17 cellular contexts compared by ENCODE assay signal in the genomic region with DNA sequence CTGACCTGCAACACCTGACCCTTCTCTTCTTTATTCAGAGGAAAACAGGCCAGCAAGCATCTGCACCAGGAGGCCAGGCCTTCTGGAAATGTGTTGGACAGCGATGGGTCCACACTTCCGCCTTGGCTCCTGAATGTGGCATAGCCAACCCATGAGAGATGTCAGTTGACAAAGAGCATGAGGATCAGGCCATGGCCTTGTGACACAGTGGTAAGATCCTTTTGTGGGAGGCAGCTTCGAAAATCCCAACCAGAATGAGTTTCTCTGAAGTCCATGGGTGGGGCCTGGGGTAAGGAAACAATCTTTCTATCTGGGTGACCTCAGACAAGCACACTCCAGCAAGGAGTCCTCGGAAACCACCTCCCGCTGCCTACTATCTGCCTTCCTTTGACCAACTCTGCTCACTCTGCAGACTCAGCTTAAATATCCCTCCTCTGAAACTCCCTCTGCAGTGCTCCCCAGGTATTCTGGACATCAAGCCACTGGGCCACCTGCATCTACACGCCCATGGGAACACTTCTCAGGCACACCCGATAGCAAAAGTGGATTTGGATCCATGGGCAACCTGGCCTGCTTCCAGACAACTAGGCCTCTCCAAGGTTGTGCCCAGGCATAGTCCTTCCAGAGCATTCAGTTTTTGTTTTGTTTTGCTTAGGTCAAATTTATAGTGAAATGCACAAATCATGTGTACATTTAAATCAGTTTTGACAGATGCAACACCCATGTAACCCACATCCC. TPM values are rescaled to one million over a fixed set of nuclear protein-coding genes. Genes with fewer than 3 reads are reported as not detected.
DNase-seq lines count a peak whose midpoint lies in the region; ATAC-seq and TF ChIP-seq lines count a peak whose summit lies in the region.
"Had no signal": no experiment of that assay in that cellular context is flagged by ENCODE, and none has a peak within 500 bp of the region (broad histone marks: within the 10 kb centered on the region; RNA-seq: fewer than 3 reads in every experiment).

No MANE protein-coding gene starts in this region.

- POLR2A ChIA-PET in T-cell (lab: Charles Lee): interaction anchor here in 1 of 2 donors (0.6 kb wide), 1 partner anchor 57 kb away, joined by 3 read pairs; no protein-coding TSS in a partner anchor

- CTCF ChIA-PET in T-cell (lab: Charles Lee): interaction anchor here in 1 of 2 donors (0.8 kb wide), 1 partner anchor 131 kb away, joined by 3 read pairs; no protein-coding TSS in a partner anchor

- H2AFZ ChIP-seq in Loucy (ENCODE audit: low read length) (no peak overlapping the region), Karpas-422 (ENCODE audit: low read length) (no peak overlapping the region), MM.1S (ENCODE audit: low read length) (no peak overlapping the region)

- H3K4me1 Mint-ChIP-seq in CD14-positive monocyte (peaks cover 81% of the 10 kb centered on the region), endothelial cell (ENCODE audit: unreplicated experiment) (peaks cover 9% of the 10 kb centered on the region), neural crest cell (peaks cover 21% of the 10 kb centered on the region), T-cell (peaks cover 33 to 40% (median 37%) of the 10 kb centered on the region in 3 donors)
- peaks cover 25 to 27% of the 10 kb centered on the region in 2 donors for H3K4me1 Mint-ChIP-seq in effector memory CD8-positive, alpha-beta T cell (ENCODE audit: low read depth in 2 of 2)

- TF ChIP-seq CTCF in CD14-positive monocyte (IDR thresholded peaks at IDR 0.05) (no peak), Loucy (conservative IDR thresholded peaks at IDR 0.05; ENCODE audit: low read length) (no peak), endothelial cell (IDR thresholded peaks at IDR 0.05; ENCODE audit: unreplicated experiment) (no peak), neural crest cell (conservative IDR thresholded peaks at IDR 0.05) (no peak), MM.1S (IDR thresholded peaks at IDR 0.05; ENCODE audit: low read length) (no peak)

- H4K20me1 ChIP-seq in Loucy (ENCODE audit: insufficient read depth, low read length, poor library complexity, severe bottlenecking) (peaks cover under 1% of the 10 kb centered on the region), Karpas-422 (ENCODE audit: insufficient read depth, low read depth, low read length) (no peaks in the 10 kb centered on the region), MM.1S (ENCODE audit: insufficient read depth, low read length) (no peaks in the 10 kb centered on the region)

- DNase-seq in CD14-positive monocyte (ENCODE audit: low spot score) (no peak), endothelial cell (ENCODE audit: low spot score) (no peak), neural crest cell (ENCODE audit: low read depth, low spot score) (no peak), T-cell (no peak), Karpas-422 (no peak), MM.1S (no peak)
- DNase-seq in effector memory CD8-positive, alpha-beta T cell: no peak
- DNase-seq: AML-193; amygdala; cortex of kidney; NCI-H2171 treated with DMSO at 0.1 percent for 48 hours; pancreas; stimulated activated CD4-positive, alpha-beta T cell treated with anti-CD3 and anti-CD28 coated beads, Interleukin-12 subunit alpha, Interleukin-12 subunit beta, amount 100 ng/mL, for 4 hours had no signal

- no peak overlapping the region for H3K27ac ChIP-seq in Karpas-422 (ENCODE audit: low read length)
- no peak overlapping the region for H3K27ac ChIP-seq in MM.1S (ENCODE audit: low read length)

- no peaks in the 10 kb centered on the region for H3K36me3 ChIP-seq in Loucy (ENCODE audit: insufficient read depth, low read length)
- no peaks in the 10 kb centered on the region for H3K36me3 ChIP-seq in Karpas-422 (ENCODE audit: insufficient read depth, low read length)
- H3K36me3 ChIP-seq in MM.1S (replicated peaks; ENCODE audit: insufficient read depth, low read length): no peaks in the 10 kb centered on the region
- H3K36me3 ChIP-seq: pancreas, suprapubic skin had no signal

- H3K4me3 Mint-ChIP-seq in CD14-positive monocyte (peak overlapping the region in 1 of 2 donors; percentile 43), endothelial cell (ENCODE audit: unreplicated experiment) (peak overlapping the region; percentile 42), neural crest cell (peak overlapping the region; percentile 72), T-cell (peak overlapping the region in 1 of 3 donors; percentile 40)
- no peak overlapping the region for H3K4me3 Mint-ChIP-seq in effector memory CD8-positive, alpha-beta T cell

- H3K4me1 ChIP-seq in Loucy (ENCODE audit: insufficient read depth, low read length, poor library complexity, severe bottlenecking): peaks cover 42% of the 10 kb centered on the region
- peaks cover 25% of the 10 kb centered on the region for H3K4me1 ChIP-seq in Karpas-422 (ENCODE audit: low read length)
- H3K4me1 ChIP-seq in MM.1S (ENCODE audit: low read length): peaks cover 10% of the 10 kb centered on the region

- H3F3A ChIP-seq in Loucy (ENCODE audit: low read depth) (no peaks in the 10 kb centered on the region), MM.1S (ENCODE audit: insufficient read depth, low read length) (peaks cover 7% of the 10 kb centered on the region; the same call in 1 of the 2 replicates)

- H3K27ac Mint-ChIP-seq in CD14-positive monocyte (peak overlapping the region in 5 of 7 donors; percentile 24 to 76 (median 50)), endothelial cell (ENCODE audit: unreplicated experiment) (no peak overlapping the region), neural crest cell (ENCODE audit: unreplicated experiment) (no peak overlapping the region), T-cell (no peak overlapping the region)
- H3K27ac Mint-ChIP-seq in effector memory CD8-positive, alpha-beta T cell: no peak overlapping the region

- intact Hi-C loops in CD14-positive monocyte (cut with micrococcal nuclease): loop anchor here in 1 of 2 donors (10.0 kb wide), 2 partner anchors 200 to 1150 kb away; a partner anchor contains a TSS

- no peak for ATAC-seq in T-cell (replicated peaks in 1 of 4)
- ATAC-seq in effector memory CD8-positive, alpha-beta T cell (replicated peaks): no peak
- ATAC-seq: activated CD4-positive, CD25-positive, alpha-beta regulatory T cell treated with anti-CD3 and anti-CD28 coated beads, Interleukin-2, amount 50 U/mL, for 24 hours; pancreas had no signal

- peaks cover 0 to 2% (median 0%) of the 10 kb centered on the region in 7 donors for H3K9me3 Mint-ChIP-seq in CD14-positive monocyte
- no peaks in the 10 kb centered on the region for H3K9me3 Mint-ChIP-seq in endothelial cell (ENCODE audit: unreplicated experiment)
- no peaks in the 10 kb centered on the region for H3K9me3 Mint-ChIP-seq in neural crest cell
- no peaks in the 10 kb centered on the region for H3K9me3 Mint-ChIP-seq in T-cell
- H3K9me3 Mint-ChIP-seq in effector memory CD8-positive, alpha-beta T cell: no peaks in the 10 kb centered on the region

- H3K79me2 ChIP-seq in Loucy (ENCODE audit: insufficient read depth, low read length) (peaks cover 47% of the 10 kb centered on the region), Karpas-422 (ENCODE audit: low read length) (peaks cover 7% of the 10 kb centered on the region; the same call in 1 of the 2 replicates), MM.1S (ENCODE audit: low read length) (no peaks in the 10 kb centered on the region)

- H3K9ac ChIP-seq in Loucy (ENCODE audit: low read depth, low read length, poor library complexity, severe bottlenecking): no peak overlapping the region
- H3K9ac ChIP-seq in Karpas-422 (ENCODE audit: low read length): no peak overlapping the region
- H3K9ac ChIP-seq in MM.1S (ENCODE audit: low read length): no peak overlapping the region

- H3K36me3 Mint-ChIP-seq in CD14-positive monocyte (peaks cover 0 to 6% of the 10 kb centered on the region in 2 donors), endothelial cell (ENCODE audit: low read depth, unreplicated experiment) (no peaks in the 10 kb centered on the region), neural crest cell (ENCODE audit: low read depth) (no peaks in the 10 kb centered on the region), T-cell (no peaks in the 10 kb centered on the region)
- H3K36me3 Mint-ChIP-seq in effector memory CD8-positive, alpha-beta T cell (ENCODE audit: insufficient read depth): no peaks in the 10 kb centered on the region

- H3K27me3 Mint-ChIP-seq in CD14-positive monocyte (ENCODE audit: low read depth in 3 of 3): peaks cover 0 to 6% (median 3%) of the 10 kb centered on the region in 3 donors
- peaks cover 6% of the 10 kb centered on the region for H3K27me3 Mint-ChIP-seq in endothelial cell (ENCODE audit: unreplicated experiment)
- peaks cover 12% of the 10 kb centered on the region for H3K27me3 Mint-ChIP-seq in neural crest cell (ENCODE audit: low read depth)
- peaks cover 3 to 10% of the 10 kb centered on the region in 2 donors for H3K27me3 Mint-ChIP-seq in T-cell
- H3K27me3 Mint-ChIP-seq in effector memory CD8-positive, alpha-beta T cell: peaks cover 0 to 13% of the 10 kb centered on the region in 2 donors

- H3K9me3 ChIP-seq in Loucy (ENCODE audit: insufficient read depth, low read depth, low read length) (no peaks in the 10 kb centered on the region), Karpas-422 (ENCODE audit: low read length) (no peaks in the 10 kb centered on the region), MM.1S (replicated peaks; ENCODE audit: insufficient read depth, low read length) (no peaks in the 10 kb centered on the region)
- H3K9me3 ChIP-seq: pancreas, suprapubic skin had no signal

- H3K4me2 ChIP-seq in Loucy (ENCODE audit: low read depth, low read length, poor library complexity, severe bottlenecking) (peak overlapping the region; percentile 91), Karpas-422 (ENCODE audit: low read depth, low read length, poor library complexity, severe bottlenecking) (no peak overlapping the region), MM.1S (ENCODE audit: low read depth, low read length) (no peak overlapping the region)

- no peak overlapping the region for H3K4me3 ChIP-seq in Loucy (ENCODE audit: low read length, poor library complexity, severe bottlenecking)
- H3K4me3 ChIP-seq in Karpas-422 (ENCODE audit: low read length): no peak overlapping the region
- no peak overlapping the region for H3K4me3 ChIP-seq in MM.1S (ENCODE audit: low read length)

- H3K27me3 ChIP-seq in Loucy (ENCODE audit: insufficient read depth, low read length, poor library complexity, severe bottlenecking) (no peaks in the 10 kb centered on the region), Karpas-422 (ENCODE audit: low read length) (no peaks in the 10 kb centered on the region), MM.1S (replicated peaks; ENCODE audit: insufficient read depth, low read length) (no peaks in the 10 kb centered on the region)
- H3K27me3 ChIP-seq: pancreas, suprapubic skin had no signal

- H3K9me2 ChIP-seq in Loucy (replicated peaks; ENCODE audit: low read depth, low read length) (no peaks in the 10 kb centered on the region), Karpas-422 (replicated peaks; ENCODE audit: insufficient read depth, low read length) (no peaks in the 10 kb centered on the region), MM.1S (replicated peaks; ENCODE audit: insufficient read depth, low read length) (no peaks in the 10 kb centered on the region)

RNA-seq across cellular contexts. Expression of a gene that starts 3.6 kb away (rescaled TPM):
- not detected for polyA plus RNA-seq in CD14-positive monocyte
- total RNA-seq in endothelial cell (ENCODE audit: unreplicated experiment) (0.33 TPM), neural crest cell (0.34 and 1.2 TPM in 2 replicates), T-cell (1 to 10 TPM in 1 of 5 donors, under 1 TPM in 3, not detected in 1; 0.49 to 1.1 (median 0.60) TPM)
- 0.32 and 0.37 TPM in 2 replicates for total RNA-seq in Karpas-422 (2014; rRNA removed; shearing (Covaris generic); ENCODE audit: low replicate concordance)
- total RNA-seq: mesenteric fat pad, suprapubic skin had no signal

RNA-seq across cellular contexts. Expression of a gene that starts 4.8 kb away (rescaled TPM):
- polyA plus RNA-seq in CD14-positive monocyte: 100 to 1,000 TPM; 631 to 847 TPM
- 76.4 TPM for total RNA-seq in endothelial cell (ENCODE audit: unreplicated experiment)
- total RNA-seq in neural crest cell: 24.3 and 32.6 TPM in 2 replicates
- 10 to 100 TPM; 30.1 to 71.7 (median 41.2) TPM for total RNA-seq in T-cell
- 0.63 and 7.4 TPM in 2 replicates for total RNA-seq in Karpas-422 (2014; rRNA removed; shearing (Covaris generic); ENCODE audit: low replicate concordance)

Comparison
In these comparisons a context has a peak if more than half of its experiments do, and no peak if none do; other contexts are left out.
1. H3K27ac Mint-ChIP-seq: peak in CD14-positive monocyte (5 of 7); none in endothelial cell (single experiment), neural crest cell (single experiment), T-cell (0 of 2) and effector memory CD8-positive, alpha-beta T cell (0 of 2).
2. H3K4me3 Mint-ChIP-seq: peak in endothelial cell (single experiment) and neural crest cell (single experiment); none in effector memory CD8-positive, alpha-beta T cell (0 of 2).